Comparison of ENCODE assay signal across 15 cellular contexts in the genomic region with DNA sequence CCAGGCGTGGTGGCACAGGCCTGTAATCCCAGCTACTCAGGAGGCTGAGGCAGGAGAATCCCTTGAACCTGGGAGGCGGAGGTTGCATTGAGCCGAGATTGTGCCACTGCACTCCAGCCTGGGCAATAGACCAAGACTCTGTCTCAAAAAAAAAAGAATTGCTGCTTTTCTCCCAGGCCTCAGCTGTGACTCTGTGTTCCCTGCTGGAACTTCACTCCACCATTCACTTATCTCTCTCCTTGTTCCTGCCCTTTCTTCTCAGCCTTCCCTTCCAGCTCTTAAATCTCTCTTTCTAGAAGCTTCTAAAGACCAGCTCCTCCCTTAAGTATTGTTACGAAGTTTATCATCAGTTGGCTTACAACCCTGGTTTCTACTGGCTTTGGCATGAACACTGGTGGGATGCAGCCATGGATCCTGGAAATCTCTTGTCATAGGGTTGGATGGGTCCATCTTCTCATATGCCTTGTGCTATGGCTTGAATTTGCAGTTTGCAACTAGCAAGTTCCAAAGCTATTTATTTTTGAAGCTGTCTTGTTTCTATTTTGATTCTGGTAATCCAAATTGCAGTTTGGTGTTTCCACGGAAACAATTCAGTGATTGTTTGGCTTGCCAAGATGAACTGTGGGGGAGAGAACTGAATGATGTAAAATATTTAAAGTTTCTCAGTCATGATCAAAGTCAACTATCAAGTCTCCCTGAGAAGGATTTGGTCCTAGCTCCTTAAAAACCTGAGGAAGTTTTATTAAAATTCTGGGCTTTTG. TPM values are rescaled to one million over a fixed set of nuclear protein-coding genes. Genes with fewer than 3 reads are reported as not detected.
DNase-seq lines count a peak whose midpoint lies in the region; ATAC-seq and TF ChIP-seq lines count a peak whose summit lies in the region.
"Had no signal": no experiment of that assay in that cellular context is flagged by ENCODE, and none has a peak within 500 bp of the region (broad histone marks: within the 10 kb centered on the region; RNA-seq: fewer than 3 reads in every experiment).

No MANE protein-coding gene starts in this region.

- H3K4me1 ChIP-seq in heart left ventricle (peaks cover 0 to 24% (median 16%) of the 10 kb centered on the region in 12 donors), neutrophil (ENCODE audit: control insufficient read depth in 1 of 2, insufficient read depth in 1 of 2, low read depth in 1 of 2, low read length in 1 of 2) (no peaks in the 10 kb centered on the region), vagina (no peaks in the 10 kb centered on the region)

- intact Hi-C loops in heart left ventricle (cut with DNase I): no loop called here
- intact Hi-C loops in vagina (cut with DNase I): no loop called here

- H3K27ac ChIP-seq in heart left ventricle (peak overlapping the region; percentile 17 to 78 (median 42)), neutrophil (peak overlapping the region; percentile 6), vagina (peak overlapping the region; percentile 68)
- H3K27ac ChIP-seq: VCaP had no signal

- no peak for TF ChIP-seq POLR2A in heart left ventricle (IDR thresholded peaks at IDR 0.05)
- TF ChIP-seq POLR2A in vagina (IDR thresholded peaks at IDR 0.05): no peak

- ATAC-seq in heart left ventricle: peak in 2 of 4 donors; percentile 27 to 29
- ATAC-seq in GM18517 (IDR thresholded peaks at IDR 0.05; ENCODE audit: unreplicated experiment): no peak

- peaks cover 1% of the 10 kb centered on the region for H3K4me1 Mint-ChIP-seq in activated T-cell treated with anti-CD3 and anti-CD28 coated beads, Interleukin-2, amount 50 U/mL, for 24 hours (ENCODE audit: low read depth)
- H3K4me1 Mint-ChIP-seq: activated naive CD4-positive, alpha-beta T cell treated with anti-CD3 and anti-CD28 coated beads, Interleukin-2, amount 10 ng/mL, durations not matched to agents 7 days and 5 days had no signal

- H3K4me3 Mint-ChIP-seq in activated T-cell treated with anti-CD3 and anti-CD28 coated beads, Interleukin-2, amount 50 U/mL, for 24 hours: no peak overlapping the region
- H3K4me3 Mint-ChIP-seq: activated naive CD4-positive, alpha-beta T cell treated with anti-CD3 and anti-CD28 coated beads, Interleukin-2, amount 10 ng/mL, durations not matched to agents 7 days and 5 days; CD4-positive, alpha-beta T cell had no signal

- peaks cover 38% of the 10 kb centered on the region for H3K36me3 Mint-ChIP-seq in activated T-cell treated with anti-CD3 and anti-CD28 coated beads, Interleukin-2, amount 50 U/mL, for 24 hours (ENCODE audit: low read depth)

- no peak for DNase-seq in activated T-cell treated with anti-CD3 and anti-CD28 coated beads, Interleukin-2, amount 50 U/mL, for 24 hours
- no peak for DNase-seq in activated T-cell treated with anti-CD3 and anti-CD28 coated beads, Interleukin-2, amount 50 U/mL, for 1 hour
- DNase-seq in heart left ventricle: no peak
- no peak for DNase-seq in vagina (ENCODE audit: extremely low spot score in 2 of 2)
- DNase-seq in GDM1 (lab: John Stamatoyannopoulos, UW): no peak
- DNase-seq in NCI-H2171 treated with DMSO at 0.1 percent for 48 hours (lab: John Stamatoyannopoulos, UW): no peak
- DNase-seq: activated naive CD4-positive, alpha-beta T cell treated with anti-CD3 and anti-CD28 coated beads, Interleukin-2, amount 10 ng/mL, durations not matched to agents 7 days and 5 days; CD4-positive, alpha-beta T cell; MG63; NCI-H2081; NCI-H526 treated with DMSO at 0.1 percent for 48 hours had no signal

- peaks cover 0 to 28% (median 0%) of the 10 kb centered on the region in 9 donors for H3K36me3 ChIP-seq in heart left ventricle
- H3K36me3 ChIP-seq in neutrophil: peaks cover 64% of the 10 kb centered on the region
- peaks cover 0 to 4% of the 10 kb centered on the region in 2 donors for H3K36me3 ChIP-seq in vagina
- H3K36me3 ChIP-seq: MG63 had no signal

- peak overlapping the region; percentile 47 for H3K27ac Mint-ChIP-seq in activated T-cell treated with anti-CD3 and anti-CD28 coated beads, Interleukin-2, amount 50 U/mL, for 24 hours
- H3K27ac Mint-ChIP-seq: activated naive CD4-positive, alpha-beta T cell treated with anti-CD3 and anti-CD28 coated beads, Interleukin-2, amount 10 ng/mL, durations not matched to agents 7 days and 5 days; CD4-positive, alpha-beta T cell had no signal

- H3K27me3 ChIP-seq in heart left ventricle (no peaks in the 10 kb centered on the region), neutrophil (no peaks in the 10 kb centered on the region), vagina (no peaks in the 10 kb centered on the region)
- H3K27me3 ChIP-seq: MG63 had no signal

- TF ChIP-seq CTCF in heart left ventricle (IDR thresholded peaks at IDR 0.05) (no peak), neutrophil (IDR thresholded peaks at IDR 0.05) (no peak), vagina (IDR thresholded peaks at IDR 0.05) (no peak)

- no peaks in the 10 kb centered on the region for H3K27me3 Mint-ChIP-seq in activated T-cell treated with anti-CD3 and anti-CD28 coated beads, Interleukin-2, amount 50 U/mL, for 24 hours
- H3K27me3 Mint-ChIP-seq: activated naive CD4-positive, alpha-beta T cell treated with anti-CD3 and anti-CD28 coated beads, Interleukin-2, amount 10 ng/mL, durations not matched to agents 7 days and 5 days; CD4-positive, alpha-beta T cell had no signal

- 47 to 66% (median 60%) methylated on average over 5 of the region's 5 CpGs for WGBS in heart left ventricle, 4 donors

- H3K9me3 Mint-ChIP-seq in activated T-cell treated with anti-CD3 and anti-CD28 coated beads, Interleukin-2, amount 50 U/mL, for 24 hours: no peaks in the 10 kb centered on the region
- H3K9me3 Mint-ChIP-seq: activated naive CD4-positive, alpha-beta T cell treated with anti-CD3 and anti-CD28 coated beads, Interleukin-2, amount 10 ng/mL, durations not matched to agents 7 days and 5 days; CD4-positive, alpha-beta T cell had no signal

- no peak overlapping the region for H3K4me3 ChIP-seq in heart left ventricle
- H3K4me3 ChIP-seq in neutrophil (ENCODE audit: low read depth in 1 of 2, low read length in 1 of 2): no peak overlapping the region
- H3K4me3 ChIP-seq in vagina: no peak overlapping the region
- H3K4me3 ChIP-seq: lung, MG63 had no signal

- H3K9me3 ChIP-seq in heart left ventricle (no peaks in the 10 kb centered on the region), neutrophil (no peaks in the 10 kb centered on the region), vagina (no peaks in the 10 kb centered on the region)
- H3K9me3 ChIP-seq: MG63 had no signal

RNA-seq across cellular contexts. Expression of a gene that starts 10.4 kb away (rescaled TPM):
- total RNA-seq in heart left ventricle (1 to 10 TPM; 1.3 to 5.6 (median 2.9) TPM), vagina (17.9 TPM)
- polyA plus RNA-seq in heart left ventricle: 1 to 10 TPM; 2.5 to 3.3 TPM

Comparison
In these comparisons a context has a peak if more than half of its experiments do, and no peak if none do; other contexts are left out.
1. H3K27ac ChIP-seq: peak in every context shown above with its lines; median percentile 68 in vagina; 42 in heart left ventricle; 6 in neutrophil.